ENCODE assay signal across 19 cellular contexts in genomic region chr2:154161286-154161685, GRCh38.
DNase-seq lines count a peak whose midpoint lies in the region; ATAC-seq lines count a peak whose summit lies in the region.
"Had no signal": no experiment of that assay in that cellular context is flagged by ENCODE, and none has a peak within 500 bp of the region (broad histone marks: within the 10 kb centered on the region; RNA-seq: fewer than 3 reads in every experiment).

No MANE protein-coding gene starts in this region.

- H3K9me3 ChIP-seq in effector memory CD4-positive, alpha-beta T cell (ENCODE audit: control insufficient read depth, low read length), result no peaks in the 10 kb centered on the region
- no peaks in the 10 kb centered on the region for H3K9me3 ChIP-seq in HAP-1
- H3K9me3 ChIP-seq: BE2C; BLaER1 treated with 17β-estradiol and CSF1 and Interleukin-3, amounts not matched to agents 10 nM and 100 nM had no signal

- no peaks in the 10 kb centered on the region for H3K36me3 ChIP-seq in effector memory CD4-positive, alpha-beta T cell (ENCODE audit: control insufficient read depth, insufficient read depth, low read length)
- H3K36me3 ChIP-seq in HAP-1 (replicated peaks), result no peaks in the 10 kb centered on the region
- H3K36me3 ChIP-seq: BE2C; BLaER1 treated with 17β-estradiol and CSF1 and Interleukin-3, amounts not matched to agents 10 nM and 100 nM had no signal

- no peak overlapping the region for H3K4me3 ChIP-seq in effector memory CD4-positive, alpha-beta T cell (ENCODE audit: insufficient read depth, low read depth, low read length, poor library complexity, severe bottlenecking)
- no peak overlapping the region for H3K4me3 ChIP-seq in HAP-1
- H3K4me3 ChIP-seq: BLaER1 treated with 17β-estradiol and CSF1 and Interleukin-3, amounts not matched to agents 10 nM and 100 nM; GM12878 had no signal

- no peaks in the 10 kb centered on the region for H3K4me1 ChIP-seq in effector memory CD4-positive, alpha-beta T cell (ENCODE audit: control insufficient read depth, insufficient read depth, low read length, poor library complexity, severe bottlenecking)
- H3K4me1 ChIP-seq in HAP-1, result no peaks in the 10 kb centered on the region
- H3K4me1 ChIP-seq: BE2C had no signal

- in situ Hi-C loops in HAP-1 (cut with MboI; ENCODE audit: low sequenced_read_pairs), result no loop called here

- ATAC-seq in left lobe of liver, result no peak
- ATAC-seq: GM12878 had no signal

- no peak overlapping the region for H3K27ac ChIP-seq in effector memory CD4-positive, alpha-beta T cell (ENCODE audit: insufficient read depth, low read length, poor library complexity, severe bottlenecking)
- H3K27ac ChIP-seq: 22Rv1; BLaER1 treated with 17β-estradiol and CSF1 and Interleukin-3, amounts not matched to agents 10 nM and 100 nM had no signal

- H3K27me3 ChIP-seq in effector memory CD4-positive, alpha-beta T cell (replicated peaks; ENCODE audit: control insufficient read depth, insufficient read depth, low read length, poor library complexity, severe bottlenecking), result no peaks in the 10 kb centered on the region
- H3K27me3 ChIP-seq in HAP-1 (ENCODE audit: low read depth), result no peaks in the 10 kb centered on the region
- H3K27me3 ChIP-seq: BE2C; BLaER1 treated with 17β-estradiol and CSF1 and Interleukin-3, amounts not matched to agents 10 nM and 100 nM had no signal

- DNase-seq in NCI-H2171 treated with DMSO at 0.1 percent for 48 hours (lab: John Stamatoyannopoulos, UW) (peak; percentile 41), NCI-H2171 (lab: John Stamatoyannopoulos, UW) (no peak), DMS 273 treated with DMSO at 0.1 percent for 48 hours (lab: John Stamatoyannopoulos, UW) (peak; percentile 5), cerebellar cortex (ENCODE audit: low spot score) (peak; percentile 68), myocyte (ENCODE audit: low read depth) (peak; percentile 42), HAP-1 (ENCODE audit: low spot score in 2 of 2) (no peak), left lobe of liver (ENCODE audit: low spot score) (no peak)
- no peak for DNase-seq in effector memory CD4-positive, alpha-beta T cell
- DNase-seq: BE2C; CD4-positive, alpha-beta T cell; CD8-positive, alpha-beta memory T cell; DMS153; DND-41; GDM1; GOT3; HCEC 1CT had no signal

Comparison
In these comparisons a context has a peak if more than half of its experiments do, and no peak if none do; other contexts are left out.
1. DNase-seq: peak in NCI-H2171 treated with DMSO at 0.1 percent for 48 hours (single experiment), DMS 273 treated with DMSO at 0.1 percent for 48 hours (single experiment), cerebellar cortex (single experiment) and myocyte (single experiment); none in NCI-H2171 (single experiment), effector memory CD4-positive, alpha-beta T cell (0 of 3), HAP-1 (0 of 2) and left lobe of liver (single experiment).